In the genomic region with DNA sequence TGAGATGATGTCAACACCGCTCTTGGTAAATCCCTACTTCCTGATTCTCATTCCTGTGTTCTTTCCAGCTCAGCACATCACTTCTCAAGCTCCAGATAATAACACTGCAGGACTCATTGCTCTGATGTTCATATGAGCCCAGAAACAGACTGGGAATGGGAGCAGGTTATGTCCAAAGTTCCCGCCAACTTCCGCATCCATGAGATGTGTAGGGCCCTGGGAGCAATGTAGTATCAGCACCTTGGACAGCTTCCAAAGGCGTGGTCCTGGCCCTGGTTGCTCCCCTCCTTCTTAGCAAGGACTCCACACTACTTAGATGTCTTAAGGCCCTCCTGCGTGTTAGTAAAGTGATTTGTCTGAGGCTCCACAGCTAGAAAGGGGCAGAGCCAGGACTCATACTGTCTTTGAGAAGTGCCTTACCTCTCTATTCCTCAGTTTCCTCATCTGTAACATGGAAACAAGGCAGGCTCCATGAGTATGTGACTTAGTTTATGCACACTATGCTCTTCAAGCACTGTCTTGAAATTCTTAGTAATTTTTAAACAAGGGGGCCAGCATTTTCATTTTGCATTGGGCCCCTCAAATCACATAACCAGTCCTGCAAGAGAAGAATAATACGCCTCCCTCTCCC, we compare ENCODE assay signal across 10 cellular contexts. TPM values are rescaled to one million over a fixed set of nuclear protein-coding genes. Genes with fewer than 3 reads are reported as not detected.
DNase-seq lines count a peak whose midpoint lies in the region; ATAC-seq lines count a peak whose summit lies in the region.
"Had no signal": no experiment of that assay in that cellular context is flagged by ENCODE, and none has a peak within 500 bp of the region (broad histone marks: within the 10 kb centered on the region; RNA-seq: fewer than 3 reads in every experiment).

No MANE protein-coding gene starts in this region.

- no peaks in the 10 kb centered on the region for H3K36me3 ChIP-seq in H7 (replicated peaks; ENCODE audit: control insufficient read depth, insufficient read depth, low read length)
- H3K36me3 ChIP-seq in SK-N-MC (ENCODE audit: insufficient read depth, low read length): no peaks in the 10 kb centered on the region
- H3K36me3 ChIP-seq: heart left ventricle had no signal

- no peaks in the 10 kb centered on the region for H3K27me3 ChIP-seq in H7 (ENCODE audit: control insufficient read depth, insufficient read depth, low read length)

- H3K9me3 ChIP-seq in SK-N-MC (ENCODE audit: low read depth, low read length): no peaks in the 10 kb centered on the region
- H3K9me3 ChIP-seq: heart left ventricle had no signal

- peak; percentile 20 for DNase-seq in AG08395 (ENCODE audit: low spot score)
- peak; percentile 86 for DNase-seq in H7
- peak; percentile 0 for DNase-seq in SK-N-MC (ENCODE audit: low read depth, low spot score)
- DNase-seq in glomerular visceral epithelial cell (ENCODE audit: extremely low spot score): peak; percentile 6
- DNase-seq in SHP77 (lab: John Stamatoyannopoulos, UW): no peak
- DNase-seq: heart left ventricle; stimulated activated naive B cell treated with anti-CD40 and anti-IgM and Interleukin-4, amounts not matched to agents 10 μg/mL and 1 μg/mL and 100 μg/mL, for 72 hours had no signal

- H3K27ac ChIP-seq in SK-N-MC: no peak overlapping the region
- H3K27ac ChIP-seq: heart left ventricle had no signal

- H3K4me3 ChIP-seq in H7 (ENCODE audit: insufficient read depth, low read depth, low read length): no peak overlapping the region
- H3K4me3 ChIP-seq in SK-N-MC: no peak overlapping the region
- H3K4me3 ChIP-seq: heart left ventricle had no signal

- H3K9ac ChIP-seq in SK-N-MC (ENCODE audit: insufficient read length): no peak overlapping the region

- ATAC-seq in GM19351 (IDR thresholded peaks at IDR 0.05; ENCODE audit: unreplicated experiment): no peak
- ATAC-seq in HG03378 (IDR thresholded peaks at IDR 0.05; ENCODE audit: unreplicated experiment): no peak
- no peak for ATAC-seq in HG03159 (IDR thresholded peaks at IDR 0.05; ENCODE audit: unreplicated experiment)
- ATAC-seq: stimulated activated naive B cell treated with anti-CD40 and anti-IgM and Interleukin-4, amounts not matched to agents 10 μg/mL and 1 μg/mL and 100 μg/mL, for 72 hours had no signal

RNA-seq across cellular contexts. Expression of gene SLC6A1, which starts 27.9 kb away (rescaled TPM):
- total RNA-seq in H7 (2014; rRNA removed; shearing (Covaris generic)): 0.62 and 1.7 TPM in 2 replicates

Comparison
In these comparisons a context has a peak if more than half of its experiments do, and no peak if none do; other contexts are left out.
1. DNase-seq: peak in AG08395 (single experiment), H7 (single experiment), SK-N-MC (single experiment) and glomerular visceral epithelial cell (single experiment); none in SHP77 (0 of 2).